ENCODE assay signal across 3 cellular contexts in genomic region chr19:44714597-44715169, GRCh38.
TF ChIP-seq lines count a peak whose summit lies in the region.

No MANE protein-coding gene starts in this region.

TF ChIP-seq in HCT116, 20 proteins besides CTCF, POLR2A, EP300 and RAD21:
- TF ChIP-seq CBX3 (IDR thresholded peaks at IDR 0.05; ENCODE audit: low read depth) (peak; percentile 55; the same call in 1 of the 2 replicates), EGR1 (IDR thresholded peaks at IDR 0.05; ENCODE audit: low read depth) (no peak)

TF ChIP-seq in IMR-90, 13 proteins besides CTCF, POLR2A, EP300 and RAD21:
- TF ChIP-seq MAZ (IDR thresholded peaks at IDR 0.05; ENCODE audit: borderline replicate concordance, low read depth, low read length): no peak
- no peak for TF ChIP-seq MAFK (IDR thresholded peaks at IDR 0.05; ENCODE audit: low read depth, low read length)
- no peak for TF ChIP-seq RCOR1 (IDR thresholded peaks at IDR 0.05; ENCODE audit: insufficient replicate concordance, low read length)
- no peak for TF ChIP-seq BHLHE40 (IDR thresholded peaks at IDR 0.05; ENCODE audit: low read depth, low read length)

TF ChIP-seq in K562, 482 proteins besides CTCF, POLR2A, EP300 and RAD21:
- TF ChIP-seq RBM25 (IDR thresholded peaks at IDR 0.05; ENCODE audit: low read depth, low read length, severe bottlenecking) (peak; percentile 74), MAFG (tag; conservative IDR thresholded peaks at IDR 0.05) (no peak), TRIM28 (IDR thresholded peaks at IDR 0.05) (peak; percentile 73; the same call in 1 of the 2 replicates), HLTF (IDR thresholded peaks at IDR 0.05) (peak; percentile 90), NR0B1 (IDR thresholded peaks at IDR 0.05; ENCODE audit: partially characterized antibody) (no peak), KAT7 (CRISPR knock-in tag; IDR thresholded peaks at IDR 0.05; ENCODE audit: borderline replicate concordance) (no peak), CBX3 (IDR thresholded peaks at IDR 0.05; ENCODE audit: borderline replicate concordance in 1 of 2, low read length in 2 of 2) (0 out of 3 replicates have a peak, but pooled peaks of 1 of the 2 experiments have one; percentile 35), IRF1 (CRISPR knock-in tag; IDR thresholded peaks at IDR 0.05; ENCODE audit: borderline replicate concordance) (no peak), CBX5 (IDR thresholded peaks at IDR 0.05; ENCODE audit: borderline replicate concordance, low read depth) (peak; percentile 57; the same call in 1 of the 2 replicates), CHD4 (IDR thresholded peaks at IDR 0.05; ENCODE audit: insufficient read depth, insufficient replicate concordance, low read depth, low read length, poor library complexity, severe bottlenecking) (no peak)
